Comparison of ENCODE assay signal across 1 cellular context in genomic region chr16:20538181-20538580, GRCh38.
A peak's percentile ranks its signal among the peaks of the same experiment; 100 is the strongest.
TF ChIP-seq lines count a peak whose summit lies in the region.

No MANE protein-coding gene starts in this region.

TF ChIP-seq in HepG2, 621 proteins besides CTCF, POLR2A, EP300 and RAD21 (continued from another document and continues in another):
- TF ChIP-seq TFE3 (CRISPR knock-in tag; IDR thresholded peaks at IDR 0.05) (no peak), SMAD1 (CRISPR knock-in tag; IDR thresholded peaks at IDR 0.05; ENCODE audit: borderline replicate concordance, low read depth) (no peak), IRF9 (CRISPR knock-in tag; IDR thresholded peaks at IDR 0.05; ENCODE audit: borderline replicate concordance) (no peak), DMAP1 (CRISPR knock-in tag; IDR thresholded peaks at IDR 0.05) (no peak), SMC3 (IDR thresholded peaks at IDR 0.05; ENCODE audit: low read length) (peak; percentile 18; the same call in 1 of the 2 replicates), SMARCE1 (IDR thresholded peaks at IDR 0.05; ENCODE audit: borderline replicate concordance) (no peak), CCDC6 (CRISPR knock-in tag; IDR thresholded peaks at IDR 0.05) (no peak), GPBP1L1 (CRISPR knock-in tag; IDR thresholded peaks at IDR 0.05) (no peak), ARNT (IDR thresholded peaks at IDR 0.05) (no peak), AKAP8 (CRISPR knock-in tag; IDR thresholded peaks at IDR 0.05) (no peak), ZFP36 (IDR thresholded peaks at IDR 0.05; ENCODE audit: borderline replicate concordance, low read depth, low read length, partially characterized antibody) (no peak), TEAD3 (CRISPR knock-in tag; optimal IDR thresholded peaks at IDR 0.05; ENCODE audit: borderline replicate concordance) (peak; percentile 64), ZNF331 (CRISPR knock-in tag; IDR thresholded peaks at IDR 0.05) (peak; percentile 54; the same call in 1 of the 2 replicates), ZBTB7A (CRISPR knock-in tag; IDR thresholded peaks at IDR 0.05) (no peak), HNRNPK (IDR thresholded peaks at IDR 0.05; ENCODE audit: low read depth, low read length, poor library complexity, severe bottlenecking) (no peak), ZNF607 (CRISPR knock-in tag; IDR thresholded peaks at IDR 0.05; ENCODE audit: borderline replicate concordance) (no peak), SRY (CRISPR knock-in tag; IDR thresholded peaks at IDR 0.05) (no peak), SATB2 (CRISPR knock-in tag; IDR thresholded peaks at IDR 0.05) (no peak), FOXO1 (CRISPR knock-in tag; IDR thresholded peaks at IDR 0.05) (peak; percentile 39; the same call in 1 of the 2 replicates), GABPA (IDR thresholded peaks at IDR 0.05; ENCODE audit: low read depth, low read length) (no peak), GABPA (CRISPR knock-in tag; IDR thresholded peaks at IDR 0.05; ENCODE audit: low read depth) (peak; percentile 72), ZHX2 (IDR thresholded peaks at IDR 0.05; ENCODE audit: low read depth) (no peak), ZHX2 (CRISPR knock-in tag; IDR thresholded peaks at IDR 0.05; ENCODE audit: borderline replicate concordance) (no peak), SALL1 (CRISPR knock-in tag; IDR thresholded peaks at IDR 0.05) (no peak; the same call in 1 of the 2 replicates), MAFK (conservative IDR thresholded peaks at IDR 0.05 in 1 of 2, IDR thresholded peaks at IDR 0.05 in 1 of 2; ENCODE audit: low read length in 2 of 2) (no peak; a peak in 1 of 4 replicates), HDAC2 (CRISPR knock-in tag; IDR thresholded peaks at IDR 0.05) (peak; percentile 46; the same call in 1 of the 2 replicates), ZFP62 (CRISPR knock-in tag; IDR thresholded peaks at IDR 0.05) (no peak), CHD4 (IDR thresholded peaks at IDR 0.05; ENCODE audit: borderline replicate concordance, low read length) (peak; percentile 82; the same call in 1 of the 2 replicates), ZNF24 (IDR thresholded peaks at IDR 0.05) (no peak), RBFOX2 (IDR thresholded peaks at IDR 0.05; ENCODE audit: low read depth, low read length) (no peak), EED (CRISPR knock-in tag; IDR thresholded peaks at IDR 0.05) (no peak), E2F1 (CRISPR knock-in tag; IDR thresholded peaks at IDR 0.05) (no peak), DMTF1 (CRISPR knock-in tag; IDR thresholded peaks at IDR 0.05) (no peak), ZNF570 (CRISPR knock-in tag; IDR thresholded peaks at IDR 0.05; ENCODE audit: borderline replicate concordance) (no peak), ZNF234 (CRISPR knock-in tag; conservative IDR thresholded peaks at IDR 0.05) (no peak), FOXK1 (CRISPR knock-in tag; IDR thresholded peaks at IDR 0.05; ENCODE audit: borderline replicate concordance, low read depth) (peak; percentile 74; the same call in 1 of the 2 replicates), PAXIP1 (CRISPR knock-in tag; conservative IDR thresholded peaks at IDR 0.05) (peak; percentile 85)
- TF ChIP-seq, protein P1, sequence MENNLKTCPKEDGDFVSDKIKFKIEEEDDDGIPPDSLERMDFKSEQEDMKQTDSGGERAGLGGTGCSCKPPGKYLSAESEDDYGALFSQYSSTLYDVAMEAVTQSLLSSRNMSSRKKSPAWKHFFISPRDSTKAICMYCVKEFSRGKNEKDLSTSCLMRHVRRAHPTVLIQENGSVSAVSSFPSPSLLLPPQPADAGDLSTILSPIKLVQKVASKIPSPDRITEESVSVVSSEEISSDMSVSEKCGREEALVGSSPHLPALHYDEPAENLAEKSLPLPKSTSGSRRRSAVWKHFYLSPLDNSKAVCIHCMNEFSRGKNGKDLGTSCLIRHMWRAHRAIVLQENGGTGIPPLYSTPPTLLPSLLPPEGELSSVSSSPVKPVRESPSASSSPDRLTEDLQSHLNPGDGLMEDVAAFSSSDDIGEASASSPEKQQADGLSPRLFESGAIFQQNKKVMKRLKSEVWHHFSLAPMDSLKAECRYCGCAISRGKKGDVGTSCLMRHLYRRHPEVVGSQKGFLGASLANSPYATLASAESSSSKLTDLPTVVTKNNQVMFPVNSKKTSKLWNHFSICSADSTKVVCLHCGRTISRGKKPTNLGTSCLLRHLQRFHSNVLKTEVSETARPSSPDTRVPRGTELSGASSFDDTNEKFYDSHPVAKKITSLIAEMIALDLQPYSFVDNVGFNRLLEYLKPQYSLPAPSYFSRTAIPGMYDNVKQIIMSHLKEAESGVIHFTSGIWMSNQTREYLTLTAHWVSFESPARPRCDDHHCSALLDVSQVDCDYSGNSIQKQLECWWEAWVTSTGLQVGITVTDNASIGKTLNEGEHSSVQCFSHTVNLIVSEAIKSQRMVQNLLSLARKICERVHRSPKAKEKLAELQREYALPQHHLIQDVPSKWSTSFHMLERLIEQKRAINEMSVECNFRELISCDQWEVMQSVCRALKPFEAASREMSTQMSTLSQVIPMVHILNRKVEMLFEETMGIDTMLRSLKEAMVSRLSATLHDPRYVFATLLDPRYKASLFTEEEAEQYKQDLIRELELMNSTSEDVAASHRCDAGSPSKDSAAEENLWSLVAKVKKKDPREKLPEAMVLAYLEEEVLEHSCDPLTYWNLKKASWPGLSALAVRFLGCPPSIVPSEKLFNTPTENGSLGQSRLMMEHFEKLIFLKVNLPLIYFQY (CRISPR knock-in tag; IDR thresholded peaks at IDR 0.05; ENCODE audit: borderline replicate concordance): peak; percentile 33; the same call in 1 of the 2 replicates
